ENCODE assay signal across 21 cellular contexts in the genomic region with DNA sequence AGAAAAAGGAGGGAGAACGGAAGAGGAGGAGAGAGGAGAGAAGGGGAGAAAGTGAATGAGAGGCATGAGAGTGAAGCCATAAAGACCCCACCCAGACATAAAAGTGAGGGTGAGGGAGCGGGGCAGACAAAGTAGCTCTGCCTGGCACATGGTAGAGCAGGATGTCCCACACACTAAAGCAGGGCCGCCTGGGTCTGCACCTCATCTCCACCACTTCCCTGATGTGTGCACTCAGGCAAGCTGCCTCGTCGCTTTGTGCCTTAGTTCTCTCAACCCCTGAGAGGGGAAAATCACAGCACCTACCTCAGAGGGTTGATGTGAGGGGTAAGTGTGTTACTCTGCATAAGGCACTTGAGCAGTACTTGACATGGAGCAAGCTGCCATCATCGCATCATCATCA.
DNase-seq lines count a peak whose midpoint lies in the region; ATAC-seq, FAIRE-seq and TF ChIP-seq lines count a peak whose summit lies in the region.
"Had no signal": no experiment of that assay in that cellular context is flagged by ENCODE, and none has a peak within 500 bp of the region (broad histone marks: within the 10 kb centered on the region; RNA-seq: fewer than 3 reads in every experiment).

No MANE protein-coding gene starts in this region.

- H3K27me3 Mint-ChIP-seq in T-helper 1 cell treated with Interleukin-12 subunit alpha and Interleukin-12 subunit beta and Interleukin-4 antibody, amounts not matched to agents 30 μg/mL and 1 μg/mL, for 36 hours (ENCODE audit: low read depth): no peaks in the 10 kb centered on the region
- peaks cover 24% of the 10 kb centered on the region for H3K27me3 Mint-ChIP-seq in astrocyte (ENCODE audit: low read depth, unreplicated experiment)
- H3K27me3 Mint-ChIP-seq in stimulated activated memory B cell treated with anti-CD40 and anti-IgM and Interleukin-4, amounts not matched to agents 10 μg/mL and 1 μg/mL and 100 μg/mL, for 72 hours: peaks cover 6% of the 10 kb centered on the region
- H3K27me3 Mint-ChIP-seq in stimulated activated naive CD8-positive, alpha-beta T cell treated with anti-CD3 and anti-CD28 coated beads, Interleukin-15, amount 100 ng/mL, for 72 hours: peaks cover 3% of the 10 kb centered on the region

- no peak overlapping the region for H3K4me3 Mint-ChIP-seq in T-helper 1 cell treated with Interleukin-12 subunit alpha and Interleukin-12 subunit beta and Interleukin-4 antibody, amounts not matched to agents 30 μg/mL and 1 μg/mL, for 36 hours
- H3K4me3 Mint-ChIP-seq in astrocyte (ENCODE audit: unreplicated experiment): no peak overlapping the region
- no peak overlapping the region for H3K4me3 Mint-ChIP-seq in stimulated activated memory B cell treated with anti-CD40 and anti-IgM and Interleukin-4, amounts not matched to agents 10 μg/mL and 1 μg/mL and 100 μg/mL, for 72 hours
- H3K4me3 Mint-ChIP-seq in stimulated activated naive CD8-positive, alpha-beta T cell treated with anti-CD3 and anti-CD28 coated beads, Interleukin-15, amount 100 ng/mL, for 72 hours: no peak overlapping the region
- H3K4me3 Mint-ChIP-seq: HFFc6 had no signal

- H3K4me1 ChIP-seq in HEK293 (ENCODE audit: control insufficient read depth, insufficient read depth, low read length) (no peaks in the 10 kb centered on the region), astrocyte (ENCODE audit: insufficient read depth, low read length) (no peaks in the 10 kb centered on the region)
- H3K4me1 ChIP-seq: SJCRH30 had no signal

- H4K20me1 ChIP-seq in astrocyte (ENCODE audit: insufficient read depth, low read length): no peaks in the 10 kb centered on the region

- H3K27me3 ChIP-seq in astrocyte (ENCODE audit: insufficient read depth, low read length): peaks cover 5% of the 10 kb centered on the region
- H3K27me3 ChIP-seq: SJCRH30 had no signal

- H3K9me3 ChIP-seq in HEK293 (ENCODE audit: control insufficient read depth, insufficient read depth, low read depth, low read length) (no peaks in the 10 kb centered on the region), astrocyte (ENCODE audit: insufficient read depth, low read depth, low read length) (no peaks in the 10 kb centered on the region)
- H3K9me3 ChIP-seq: SJCRH30 had no signal

- H2AFZ ChIP-seq in astrocyte (ENCODE audit: low read depth, low read length): no peak overlapping the region

- no peak for FAIRE-seq in astrocyte (lab: Jason Lieb, UNC)
- FAIRE-seq: K562, RCC 7860 had no signal

- peaks cover 47% of the 10 kb centered on the region for H3K4me1 Mint-ChIP-seq in T-helper 1 cell treated with Interleukin-12 subunit alpha and Interleukin-12 subunit beta and Interleukin-4 antibody, amounts not matched to agents 30 μg/mL and 1 μg/mL, for 36 hours (ENCODE audit: low read depth)
- peaks cover 7% of the 10 kb centered on the region for H3K4me1 Mint-ChIP-seq in astrocyte (ENCODE audit: low read depth, unreplicated experiment)
- H3K4me1 Mint-ChIP-seq in stimulated activated memory B cell treated with anti-CD40 and anti-IgM and Interleukin-4, amounts not matched to agents 10 μg/mL and 1 μg/mL and 100 μg/mL, for 72 hours: peaks cover 31% of the 10 kb centered on the region
- H3K4me1 Mint-ChIP-seq in stimulated activated naive CD8-positive, alpha-beta T cell treated with anti-CD3 and anti-CD28 coated beads, Interleukin-15, amount 100 ng/mL, for 72 hours: peaks cover 53% of the 10 kb centered on the region

- TF ChIP-seq CTCF in HEK293 (tag by site-specific recombination; IDR thresholded peaks at IDR 0.05): no peak
- no peak for TF ChIP-seq CTCF in astrocyte (IDR thresholded peaks at IDR 0.05; ENCODE audit: insufficient read depth, low read depth, low read length)

- peak; percentile 67 for ATAC-seq in stimulated activated memory B cell treated with anti-CD40 and anti-IgM and Interleukin-4, amounts not matched to agents 10 μg/mL and 1 μg/mL and 100 μg/mL, for 72 hours
- ATAC-seq in HG03039 (IDR thresholded peaks at IDR 0.05; ENCODE audit: unreplicated experiment): no peak
- ATAC-seq in stimulated activated naive CD8-positive, alpha-beta T cell treated with anti-CD3 and anti-CD28 coated beads, Interleukin-15, amount 100 ng/mL, for 72 hours: no peak
- ATAC-seq: K562 had no signal

- H3K4me2 ChIP-seq in astrocyte (ENCODE audit: low read length): no peak overlapping the region

- CTCF ChIA-PET in HEK293 (lab: Yijun Ruan, JAX): no interaction called here

- H3K4me3 ChIP-seq in HEK293 (ENCODE audit: low read depth, low read length): no peak overlapping the region
- H3K4me3 ChIP-seq in astrocyte (ENCODE audit: insufficient read depth, low read depth, low read length): no peak overlapping the region
- H3K4me3 ChIP-seq: K562, SJCRH30 had no signal

- peaks cover 2% of the 10 kb centered on the region for H3K36me3 Mint-ChIP-seq in T-helper 1 cell treated with Interleukin-12 subunit alpha and Interleukin-12 subunit beta and Interleukin-4 antibody, amounts not matched to agents 30 μg/mL and 1 μg/mL, for 36 hours (ENCODE audit: low read depth)
- peaks cover 2% of the 10 kb centered on the region for H3K36me3 Mint-ChIP-seq in astrocyte (ENCODE audit: low read depth, unreplicated experiment)
- no peaks in the 10 kb centered on the region for H3K36me3 Mint-ChIP-seq in stimulated activated memory B cell treated with anti-CD40 and anti-IgM and Interleukin-4, amounts not matched to agents 10 μg/mL and 1 μg/mL and 100 μg/mL, for 72 hours

- no peaks in the 10 kb centered on the region for H3K9me3 Mint-ChIP-seq in T-helper 1 cell treated with Interleukin-12 subunit alpha and Interleukin-12 subunit beta and Interleukin-4 antibody, amounts not matched to agents 30 μg/mL and 1 μg/mL, for 36 hours
- no peaks in the 10 kb centered on the region for H3K9me3 Mint-ChIP-seq in astrocyte (ENCODE audit: unreplicated experiment)
- no peaks in the 10 kb centered on the region for H3K9me3 Mint-ChIP-seq in stimulated activated memory B cell treated with anti-CD40 and anti-IgM and Interleukin-4, amounts not matched to agents 10 μg/mL and 1 μg/mL and 100 μg/mL, for 72 hours
- no peaks in the 10 kb centered on the region for H3K9me3 Mint-ChIP-seq in stimulated activated naive CD8-positive, alpha-beta T cell treated with anti-CD3 and anti-CD28 coated beads, Interleukin-15, amount 100 ng/mL, for 72 hours

- H3K9ac ChIP-seq in astrocyte (ENCODE audit: low read length): no peak overlapping the region

- H3K27ac ChIP-seq in HEK293 (ENCODE audit: extremely low read depth, low read depth, low read length): no peak overlapping the region
- no peak overlapping the region for H3K27ac ChIP-seq in astrocyte (ENCODE audit: low read depth, low read length)
- H3K27ac ChIP-seq: 22Rv1, SJCRH30 had no signal

- H3K27ac Mint-ChIP-seq in T-helper 1 cell treated with Interleukin-12 subunit alpha and Interleukin-12 subunit beta and Interleukin-4 antibody, amounts not matched to agents 30 μg/mL and 1 μg/mL, for 36 hours: peak overlapping the region; percentile 5
- peak overlapping the region; percentile 78 for H3K27ac Mint-ChIP-seq in astrocyte (ENCODE audit: unreplicated experiment)
- peak overlapping the region; percentile 17 for H3K27ac Mint-ChIP-seq in stimulated activated memory B cell treated with anti-CD40 and anti-IgM and Interleukin-4, amounts not matched to agents 10 μg/mL and 1 μg/mL and 100 μg/mL, for 72 hours
- no peak overlapping the region for H3K27ac Mint-ChIP-seq in stimulated activated naive CD8-positive, alpha-beta T cell treated with anti-CD3 and anti-CD28 coated beads, Interleukin-15, amount 100 ng/mL, for 72 hours
- H3K27ac Mint-ChIP-seq: HFFc6 had no signal

- H3K79me2 ChIP-seq in astrocyte (ENCODE audit: insufficient read depth, low read length): no peaks in the 10 kb centered on the region

- DNase-seq in T-helper 1 cell (no peak), astrocyte (ENCODE audit: low read depth) (no peak), AG08395 (ENCODE audit: low spot score) (no peak)
- no peak for DNase-seq in stimulated activated naive CD8-positive, alpha-beta T cell treated with anti-CD3 and anti-CD28 coated beads, Interleukin-15, amount 100 ng/mL, for 72 hours
- DNase-seq: AML-193, COR-L47, H7, HFFc6, MM.1S, NCI-H1048, NCI-H1417 treated with DMSO at 0.1 percent for 48 hours, NCI-H526, OCI-M1, SJCRH30 had no signal

- H3K36me3 ChIP-seq in HEK293 (ENCODE audit: control insufficient read depth in 2 of 2, insufficient read depth in 1 of 2, low read length in 2 of 2) (no peaks in the 10 kb centered on the region), astrocyte (ENCODE audit: insufficient read depth, low read length) (no peaks in the 10 kb centered on the region)
- H3K36me3 ChIP-seq: SJCRH30 had no signal

- POLR2A ChIA-PET in HEK293 (lab: Yijun Ruan, JAX): no interaction called here

TF ChIP-seq in HEK293, 187 proteins besides CTCF, POLR2A, EP300 and RAD21:
- TF ChIP-seq ZNF175 (tag by site-specific recombination; IDR thresholded peaks at IDR 0.05): no peak
- TF ChIP-seq YY2 (tag by site-specific recombination; IDR thresholded peaks at IDR 0.05): no peak
- no peak for TF ChIP-seq ZNF707 (tag by site-specific recombination; IDR thresholded peaks at IDR 0.05)
- no peak for TF ChIP-seq ZBTB7A (tag by site-specific recombination; IDR thresholded peaks at IDR 0.05; ENCODE audit: low read depth)
- TF ChIP-seq ZIC2 (tag by site-specific recombination; IDR thresholded peaks at IDR 0.05): no peak
- TF ChIP-seq PRDM1 (tag by site-specific recombination; IDR thresholded peaks at IDR 0.05): peak; percentile 81
- TF ChIP-seq, protein P1, sequence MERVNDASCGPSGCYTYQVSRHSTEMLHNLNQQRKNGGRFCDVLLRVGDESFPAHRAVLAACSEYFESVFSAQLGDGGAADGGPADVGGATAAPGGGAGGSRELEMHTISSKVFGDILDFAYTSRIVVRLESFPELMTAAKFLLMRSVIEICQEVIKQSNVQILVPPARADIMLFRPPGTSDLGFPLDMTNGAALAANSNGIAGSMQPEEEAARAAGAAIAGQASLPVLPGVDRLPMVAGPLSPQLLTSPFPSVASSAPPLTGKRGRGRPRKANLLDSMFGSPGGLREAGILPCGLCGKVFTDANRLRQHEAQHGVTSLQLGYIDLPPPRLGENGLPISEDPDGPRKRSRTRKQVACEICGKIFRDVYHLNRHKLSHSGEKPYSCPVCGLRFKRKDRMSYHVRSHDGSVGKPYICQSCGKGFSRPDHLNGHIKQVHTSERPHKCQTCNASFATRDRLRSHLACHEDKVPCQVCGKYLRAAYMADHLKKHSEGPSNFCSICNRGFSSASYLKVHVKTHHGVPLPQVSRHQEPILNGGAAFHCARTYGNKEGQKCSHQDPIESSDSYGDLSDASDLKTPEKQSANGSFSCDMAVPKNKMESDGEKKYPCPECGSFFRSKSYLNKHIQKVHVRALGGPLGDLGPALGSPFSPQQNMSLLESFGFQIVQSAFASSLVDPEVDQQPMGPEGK (tag by site-specific recombination; IDR thresholded peaks at IDR 0.05): no peak
TF ChIP-seq in HEK293: peak in this region for 1.

Comparison
In these comparisons a context has a peak if more than half of its experiments do, and no peak if none do; other contexts are left out.
1. H3K27ac Mint-ChIP-seq: peak in T-helper 1 cell treated with Interleukin-12 subunit alpha and Interleukin-12 subunit beta and Interleukin-4 antibody, amounts not matched to agents 30 μg/mL and 1 μg/mL, for 36 hours (single experiment), astrocyte (single experiment) and stimulated activated memory B cell treated with anti-CD40 and anti-IgM and Interleukin-4, amounts not matched to agents 10 μg/mL and 1 μg/mL and 100 μg/mL, for 72 hours (single experiment); none in stimulated activated naive CD8-positive, alpha-beta T cell treated with anti-CD3 and anti-CD28 coated beads, Interleukin-15, amount 100 ng/mL, for 72 hours (0 of 2).